18 cellular contexts compared by ENCODE assay signal in the genomic region with DNA sequence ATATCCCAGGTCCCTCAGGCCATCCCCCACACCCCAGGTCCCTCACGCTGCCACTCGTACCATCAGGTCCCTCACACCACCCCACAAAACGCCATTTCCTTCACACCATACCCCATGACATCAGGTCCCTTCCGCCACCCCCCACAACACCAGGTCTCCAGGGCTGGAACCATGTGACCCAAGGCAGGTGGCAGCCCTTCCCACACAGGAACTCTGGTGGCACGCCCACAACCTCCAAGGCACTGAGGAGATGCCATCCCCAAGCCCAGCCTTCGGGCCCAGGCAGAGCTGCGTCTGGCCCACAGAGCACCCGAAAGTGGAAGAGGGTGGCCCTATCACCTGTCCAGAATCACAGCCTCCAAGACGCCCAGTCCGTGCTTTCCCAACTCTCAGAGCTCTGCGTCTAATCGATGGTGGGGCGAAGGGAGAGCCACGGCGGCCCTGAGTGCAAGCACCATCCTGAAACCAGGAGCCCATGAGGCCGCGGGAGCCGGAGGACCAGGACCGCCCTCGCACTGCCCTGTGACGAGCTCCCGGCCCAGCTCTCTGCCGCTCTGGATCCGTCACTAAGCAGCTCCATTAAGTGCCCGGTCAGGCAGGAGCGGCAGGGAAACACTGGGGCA. TPM values are rescaled to one million over a fixed set of nuclear protein-coding genes. Genes with fewer than 3 reads are reported as not detected.
DNase-seq lines count a peak whose midpoint lies in the region; ATAC-seq and TF ChIP-seq lines count a peak whose summit lies in the region.
"Had no signal": no experiment of that assay in that cellular context is flagged by ENCODE, and none has a peak within 500 bp of the region (broad histone marks: within the 10 kb centered on the region; RNA-seq: fewer than 3 reads in every experiment).

No MANE protein-coding gene starts in this region.

- TF ChIP-seq CTCF in lower lobe of right lung (IDR thresholded peaks at IDR 0.05), result no peak
- no peak for TF ChIP-seq CTCF in testis (IDR thresholded peaks at IDR 0.05)
- no peak for TF ChIP-seq CTCF in gastrocnemius medialis (IDR thresholded peaks at IDR 0.05 in 4 of 5, conservative IDR thresholded peaks at IDR 0.05 in 1 of 5)

- H3K4me1 ChIP-seq in HUES64 (ENCODE audit: insufficient read depth, low read length), result no peaks in the 10 kb centered on the region
- no peaks in the 10 kb centered on the region for H3K4me1 ChIP-seq in lower lobe of right lung
- H3K4me1 ChIP-seq in testis, result no peaks in the 10 kb centered on the region
- peaks cover 0 to 22% of the 10 kb centered on the region in 2 donors for H3K4me1 ChIP-seq in gastrocnemius medialis

- peak overlapping the region; percentile 31 for H3K27ac Mint-ChIP-seq in activated naive CD8-positive, alpha-beta T cell treated with anti-CD3 and anti-CD28 coated beads for 36 hours
- no peak overlapping the region for H3K27ac Mint-ChIP-seq in activated naive CD8-positive, alpha-beta T cell treated with anti-CD3 and anti-CD28 coated beads, Interleukin-2, amount 50 U/mL, for 24 hours
- H3K27ac Mint-ChIP-seq: B cell had no signal

- TF ChIP-seq POLR2A in testis (IDR thresholded peaks at IDR 0.05), result no peak
- no peak for TF ChIP-seq POLR2A in gastrocnemius medialis (IDR thresholded peaks at IDR 0.05)

- no peaks in the 10 kb centered on the region for H3K27me3 Mint-ChIP-seq in activated naive CD8-positive, alpha-beta T cell treated with anti-CD3 and anti-CD28 coated beads for 36 hours
- no peaks in the 10 kb centered on the region for H3K27me3 Mint-ChIP-seq in activated naive CD8-positive, alpha-beta T cell treated with anti-CD3 and anti-CD28 coated beads, Interleukin-2, amount 50 U/mL, for 24 hours
- H3K27me3 Mint-ChIP-seq: B cell; CD8-positive, alpha-beta memory T cell had no signal

- H3K4me3 ChIP-seq in HUES64 (ENCODE audit: low read length) (no peak overlapping the region), lower lobe of right lung (no peak overlapping the region), testis (no peak overlapping the region), gastrocnemius medialis (no peak overlapping the region)

- H3K4me3 Mint-ChIP-seq in activated naive CD8-positive, alpha-beta T cell treated with anti-CD3 and anti-CD28 coated beads for 36 hours, result no peak overlapping the region
- no peak overlapping the region for H3K4me3 Mint-ChIP-seq in activated naive CD8-positive, alpha-beta T cell treated with anti-CD3 and anti-CD28 coated beads, Interleukin-2, amount 50 U/mL, for 24 hours
- H3K4me3 Mint-ChIP-seq: B cell had no signal

- peak overlapping the region; percentile 17; the same call in 1 of the 2 replicates for H3K9ac ChIP-seq in HUES64 (ENCODE audit: low read depth, low read length)
- H3K9ac ChIP-seq: KMS-11 had no signal

- H3K9me3 Mint-ChIP-seq in activated naive CD8-positive, alpha-beta T cell treated with anti-CD3 and anti-CD28 coated beads for 36 hours, result no peaks in the 10 kb centered on the region
- no peaks in the 10 kb centered on the region for H3K9me3 Mint-ChIP-seq in activated naive CD8-positive, alpha-beta T cell treated with anti-CD3 and anti-CD28 coated beads, Interleukin-2, amount 50 U/mL, for 24 hours
- H3K9me3 Mint-ChIP-seq: CD8-positive, alpha-beta memory T cell had no signal

- peaks cover 1% of the 10 kb centered on the region for H3K36me3 Mint-ChIP-seq in activated naive CD8-positive, alpha-beta T cell treated with anti-CD3 and anti-CD28 coated beads for 36 hours
- H3K36me3 Mint-ChIP-seq in activated naive CD8-positive, alpha-beta T cell treated with anti-CD3 and anti-CD28 coated beads, Interleukin-2, amount 50 U/mL, for 24 hours (ENCODE audit: low read depth), result no peaks in the 10 kb centered on the region

- in situ Hi-C loops in gastrocnemius medialis (cut with MboI; ENCODE audit: low sequenced_read_pairs in 4 of 4), result no loop called here

- H3K9me3 ChIP-seq in HUES64 (ENCODE audit: insufficient read depth, low read depth, low read length) (no peaks in the 10 kb centered on the region), lower lobe of right lung (no peaks in the 10 kb centered on the region), testis (no peaks in the 10 kb centered on the region), gastrocnemius medialis (no peaks in the 10 kb centered on the region)

- no peaks in the 10 kb centered on the region; the same call in 1 of the 2 replicates for H3K36me3 ChIP-seq in HUES64 (ENCODE audit: insufficient read depth, low read length)
- H3K36me3 ChIP-seq in lower lobe of right lung, result peaks cover 8% of the 10 kb centered on the region
- no peaks in the 10 kb centered on the region for H3K36me3 ChIP-seq in testis (ENCODE audit: low read depth, missing control alignments)
- H3K36me3 ChIP-seq in gastrocnemius medialis, result no peaks in the 10 kb centered on the region

- ATAC-seq in activated naive CD8-positive, alpha-beta T cell treated with anti-CD3 and anti-CD28 coated beads, Interleukin-2, amount 50 U/mL, for 24 hours, result no peak
- ATAC-seq in lower lobe of right lung (no peak), HG02884 (IDR thresholded peaks at IDR 0.05; ENCODE audit: unreplicated experiment) (no peak), gastrocnemius medialis (no peak)
- ATAC-seq: Right ventricle myocardium inferior had no signal

- peaks cover 30% of the 10 kb centered on the region for H3K4me1 Mint-ChIP-seq in activated naive CD8-positive, alpha-beta T cell treated with anti-CD3 and anti-CD28 coated beads for 36 hours
- H3K4me1 Mint-ChIP-seq in activated naive CD8-positive, alpha-beta T cell treated with anti-CD3 and anti-CD28 coated beads, Interleukin-2, amount 50 U/mL, for 24 hours, result peaks cover 14% of the 10 kb centered on the region

- no peak for DNase-seq in activated naive CD8-positive, alpha-beta T cell treated with anti-CD3 and anti-CD28 coated beads for 36 hours
- no peak for DNase-seq in activated naive CD8-positive, alpha-beta T cell treated with anti-CD3 and anti-CD28 coated beads, Interleukin-2, amount 50 U/mL, for 24 hours
- DNase-seq in lower lobe of right lung (peak; percentile 32), testis (peak; percentile 12), gastrocnemius medialis (no peak), NCI-H146 treated with DMSO at 0.1 percent for 48 hours (lab: John Stamatoyannopoulos, UW; ENCODE audit: unreplicated experiment) (no peak)
- DNase-seq: CD8-positive, alpha-beta memory T cell; GF-D8; NCI-H1105 treated with DMSO at 0.1 percent for 48 hours; NCI-H187 treated with DMSO at 0.1 percent for 48 hours; NCI-H2171; NCI-H774 had no signal

- intact Hi-C loops in lower lobe of right lung (cut with DNase I) (no loop called here), testis (cut with DNase I; ENCODE audit: low total_unique reads) (no loop called here), gastrocnemius medialis (cut with DNase I; ENCODE audit: low total_unique reads) (no loop called here)

- 94% methylated on average over 26 of the region's 26 CpGs for WGBS in HUES64
- WGBS in testis, 2 donors, result 92 to 94% methylated on average over 11 to 25 of the region's 26 CpGs

- H3K27ac ChIP-seq in HUES64 (ENCODE audit: low read depth, low read length) (no peak overlapping the region), lower lobe of right lung (no peak overlapping the region), testis (no peak overlapping the region), gastrocnemius medialis (no peak overlapping the region)
- H3K27ac ChIP-seq: HL-60, KMS-11 had no signal

- H3K27me3 ChIP-seq in HUES64 (ENCODE audit: insufficient read depth, low read length) (no peaks in the 10 kb centered on the region), lower lobe of right lung (ENCODE audit: low read depth) (no peaks in the 10 kb centered on the region), testis (no peaks in the 10 kb centered on the region), gastrocnemius medialis (no peaks in the 10 kb centered on the region)

RNA-seq across cellular contexts. Expression of a gene that starts 12.7 kb away (rescaled TPM):
- 10 to 100 TPM; 15.2 to 16.4 TPM for total RNA-seq in activated naive CD8-positive, alpha-beta T cell treated with anti-CD3 and anti-CD28 coated beads for 36 hours
- polyA plus RNA-seq in HUES64 (2013, experiment 1 of 2), result 17.4 TPM
- polyA plus RNA-seq in HUES64 (2013, experiment 2 of 2), result 19.0 TPM
- total RNA-seq in lower lobe of right lung (17.6 TPM), testis (100 to 1,000 TPM; 107 to 111 TPM), gastrocnemius medialis (10 to 100 TPM in 3 of 4 donors, 1 to 10 TPM in 1; 8.0 to 24.9 (median 13.9) TPM)
- polyA plus RNA-seq in testis (ENCODE audit: insufficient read depth, low read depth, low replicate concordance), result 30.7 TPM

Comparison
In these comparisons a context has a peak if more than half of its experiments do, and no peak if none do; other contexts are left out.
1. DNase-seq: peak in lower lobe of right lung (single experiment) and testis (single experiment); none in activated naive CD8-positive, alpha-beta T cell treated with anti-CD3 and anti-CD28 coated beads for 36 hours (single experiment), activated naive CD8-positive, alpha-beta T cell treated with anti-CD3 and anti-CD28 coated beads, Interleukin-2, amount 50 U/mL, for 24 hours (single experiment), gastrocnemius medialis (0 of 2) and NCI-H146 treated with DMSO at 0.1 percent for 48 hours (single experiment).